24 cellular contexts compared by ENCODE assay signal in genomic region chr1:63798284-63798683, GRCh38.
"Had no signal": no experiment of that assay in that cellular context is flagged by ENCODE, and none has a peak within 500 bp of the region (broad histone marks: within the 10 kb centered on the region; RNA-seq: fewer than 3 reads in every experiment).

No MANE protein-coding gene starts in this region.

- H3K4me3 Mint-ChIP-seq: mesothelial cell of epicardium; naive thymus-derived CD4-positive, alpha-beta T cell; natural killer cell treated with Interleukin-12 subunit alpha and Interleukin-12 subunit beta and Interleukin-15 and Interleukin-18, amount 100 ng/mL, for 72 hours; stimulated activated memory B cell treated with anti-CD40 and anti-IgM and Interleukin-4, amounts not matched to agents 10 μg/mL and 1 μg/mL and 100 μg/mL, for 72 hours; stimulated activated naive CD8-positive, alpha-beta T cell treated with anti-CD3 and anti-CD28 coated beads, Interleukin-15, amount 100 ng/mL, for 72 hours had no signal

- H3K9me3 Mint-ChIP-seq: mesothelial cell of epicardium; natural killer cell treated with Interleukin-12 subunit alpha and Interleukin-12 subunit beta and Interleukin-15 and Interleukin-18, amount 100 ng/mL, for 72 hours; stimulated activated memory B cell treated with anti-CD40 and anti-IgM and Interleukin-4, amounts not matched to agents 10 μg/mL and 1 μg/mL and 100 μg/mL, for 72 hours; stimulated activated naive CD8-positive, alpha-beta T cell treated with anti-CD3 and anti-CD28 coated beads, Interleukin-15, amount 100 ng/mL, for 72 hours had no signal

- H3K4me3 ChIP-seq: left ventricle myocardium inferior, lung, ovary, right atrium auricular region, right lobe of liver, smooth muscle cell, tibial nerve, upper lobe of left lung, vagina had no signal

- H3K27me3 ChIP-seq: ovary, right atrium auricular region, right lobe of liver, tibial nerve, upper lobe of left lung, vagina had no signal

- DNase-seq: hypothalamus; islet precursor cell; left ventricle myocardium inferior; mesendoderm; naive thymus-derived CD4-positive, alpha-beta T cell; ovary; right lobe of liver; stimulated activated CD4-positive, alpha-beta T cell treated with anti-CD3 and anti-CD28 coated beads, Interleukin-1b, Interleukin-23, amount 100 ng/mL, for 48 hours; stimulated activated CD4-positive, alpha-beta T cell treated with anti-CD3 and anti-CD28 coated beads, Interleukin-2, amount 100 ng/mL, for 48 hours; stimulated activated CD4-positive, alpha-beta T cell treated with anti-CD3 and anti-CD28 coated beads, Interleukin-4, amount 100 ng/mL, for 4 hours; stimulated activated CD8-positive, alpha-beta memory T cell treated with anti-CD3 and anti-CD28 coated beads, Interleukin-4, amount 100 ng/mL, for 48 hours; stimulated activated naive CD4-positive, alpha-beta T cell treated with Interleukin-2 at 50 U/mL for 16 hours; stimulated activated naive CD8-positive, alpha-beta T cell treated with anti-CD3 and anti-CD28 coated beads, Interleukin-15, amount 100 ng/mL, for 72 hours; substantia nigra; upper lobe of left lung had no signal

- H3K4me1 Mint-ChIP-seq: naive thymus-derived CD4-positive, alpha-beta T cell; stimulated activated memory B cell treated with anti-CD40 and anti-IgM and Interleukin-4, amounts not matched to agents 10 μg/mL and 1 μg/mL and 100 μg/mL, for 72 hours; stimulated activated naive CD8-positive, alpha-beta T cell treated with anti-CD3 and anti-CD28 coated beads, Interleukin-15, amount 100 ng/mL, for 72 hours had no signal

- H3K27ac ChIP-seq: left ventricle myocardium inferior, ovary, right atrium auricular region, right lobe of liver, tibial nerve, upper lobe of left lung, vagina had no signal

- ATAC-seq: naive thymus-derived CD4-positive, alpha-beta T cell; natural killer cell treated with Interleukin-12 subunit alpha and Interleukin-12 subunit beta and Interleukin-15 and Interleukin-18, amount 100 ng/mL, for 72 hours; right lobe of liver; stimulated activated memory B cell treated with anti-CD40 and anti-IgM and Interleukin-4, amounts not matched to agents 10 μg/mL and 1 μg/mL and 100 μg/mL, for 72 hours; stimulated activated naive CD8-positive, alpha-beta T cell treated with anti-CD3 and anti-CD28 coated beads, Interleukin-15, amount 100 ng/mL, for 72 hours had no signal

- H3K36me3 Mint-ChIP-seq: mesothelial cell of epicardium; naive thymus-derived CD4-positive, alpha-beta T cell; natural killer cell treated with Interleukin-12 subunit alpha and Interleukin-12 subunit beta and Interleukin-15 and Interleukin-18, amount 100 ng/mL, for 72 hours; stimulated activated memory B cell treated with anti-CD40 and anti-IgM and Interleukin-4, amounts not matched to agents 10 μg/mL and 1 μg/mL and 100 μg/mL, for 72 hours had no signal

- H3K36me3 ChIP-seq: left ventricle myocardium inferior, ovary, right atrium auricular region, right lobe of liver, tibial nerve, upper lobe of left lung, vagina had no signal

- H3K9me3 ChIP-seq: left ventricle myocardium inferior, ovary, right atrium auricular region, right lobe of liver, tibial nerve, upper lobe of left lung, vagina had no signal

- H3K27ac Mint-ChIP-seq: mesothelial cell of epicardium; naive thymus-derived CD4-positive, alpha-beta T cell; natural killer cell treated with Interleukin-12 subunit alpha and Interleukin-12 subunit beta and Interleukin-15 and Interleukin-18, amount 100 ng/mL, for 72 hours; progenitor cell of endocrine pancreas; stimulated activated memory B cell treated with anti-CD40 and anti-IgM and Interleukin-4, amounts not matched to agents 10 μg/mL and 1 μg/mL and 100 μg/mL, for 72 hours; stimulated activated naive CD8-positive, alpha-beta T cell treated with anti-CD3 and anti-CD28 coated beads, Interleukin-15, amount 100 ng/mL, for 72 hours had no signal

- H3K4me1 ChIP-seq: right lobe of liver, vagina had no signal

- H3K27me3 Mint-ChIP-seq: progenitor cell of endocrine pancreas had no signal
